Comparison of ENCODE assay signal across 9 cellular contexts in the genomic region with DNA sequence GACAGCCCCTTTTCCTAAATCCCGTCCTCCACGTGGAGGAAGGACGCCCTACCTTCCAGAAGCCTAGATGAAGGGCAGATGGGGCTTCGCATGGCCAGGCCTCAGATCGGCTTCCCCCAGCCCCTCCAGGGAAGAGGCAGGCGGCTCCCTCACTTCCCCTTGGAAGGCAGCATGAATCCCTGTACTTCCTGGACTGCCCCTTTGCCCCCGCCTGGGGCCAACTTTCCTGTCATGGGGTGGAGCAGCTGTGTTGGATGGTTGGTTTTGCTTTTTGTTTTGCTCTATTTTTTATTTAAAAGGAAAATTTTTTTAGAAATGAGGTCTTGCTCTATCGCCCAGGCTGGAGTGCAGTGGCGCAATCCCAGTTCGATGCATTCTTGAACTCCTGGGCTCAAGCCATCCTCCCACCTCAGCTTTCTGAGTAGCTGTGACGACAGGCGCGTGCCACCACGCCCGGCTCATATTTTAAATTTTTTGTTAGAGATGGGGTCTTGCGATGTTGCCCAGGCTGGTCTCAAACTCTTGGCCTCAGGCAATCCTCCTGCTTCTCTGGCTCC. TPM values are rescaled to one million over a fixed set of nuclear protein-coding genes. Genes with fewer than 3 reads are reported as not detected.
DNase-seq lines count a peak whose midpoint lies in the region; ATAC-seq, FAIRE-seq and TF ChIP-seq lines count a peak whose summit lies in the region.
"Had no signal": no experiment of that assay in that cellular context is flagged by ENCODE, and none has a peak within 500 bp of the region (broad histone marks: within the 10 kb centered on the region; RNA-seq: fewer than 3 reads in every experiment).

No MANE protein-coding gene starts in this region.

- no peaks in the 10 kb centered on the region for H3K9me3 ChIP-seq in GM23248 (ENCODE audit: low read depth)
- H3K9me3 ChIP-seq in right cardiac atrium (ENCODE audit: control insufficient read depth, low read length), result no peaks in the 10 kb centered on the region
- no peaks in the 10 kb centered on the region for H3K9me3 ChIP-seq in skeletal muscle satellite cell (replicated peaks; ENCODE audit: low read length)

- in situ Hi-C loops in GM23248 (cut with MboI), result no loop called here

- H3K36me3 ChIP-seq in GM23248 (ENCODE audit: low read depth), result no peaks in the 10 kb centered on the region
- H3K36me3 ChIP-seq in skeletal muscle satellite cell (ENCODE audit: insufficient read depth, low read length), result no peaks in the 10 kb centered on the region

- ATAC-seq in right cardiac atrium, result peak; percentile 46 to 53
- no peak for ATAC-seq in HG02884 (IDR thresholded peaks at IDR 0.05; ENCODE audit: unreplicated experiment)
- ATAC-seq in GM19467 (IDR thresholded peaks at IDR 0.05; ENCODE audit: unreplicated experiment), result no peak

- peaks cover 42% of the 10 kb centered on the region for H3F3A ChIP-seq in GM23248 (ENCODE audit: insufficient read depth)

- H3K4me2 ChIP-seq in GM23248 (ENCODE audit: unreplicated experiment) (peak overlapping the region; percentile 78), skeletal muscle satellite cell (ENCODE audit: low read length) (peak overlapping the region; percentile 96)

- peak overlapping the region; percentile 69 for H3K4me3 ChIP-seq in GM23248
- peak overlapping the region; percentile 30 for H3K4me3 ChIP-seq in right cardiac atrium (ENCODE audit: low read length)
- H3K4me3 ChIP-seq in skeletal muscle satellite cell (ENCODE audit: low read length), result peak overlapping the region; percentile 69

- H2AFZ ChIP-seq in GM23248, result peak overlapping the region; percentile 44

- H3K4me1 ChIP-seq in GM23248 (ENCODE audit: insufficient read depth) (peaks cover 59% of the 10 kb centered on the region), right cardiac atrium (ENCODE audit: control insufficient read depth, insufficient read depth, low read length) (peaks cover 13% of the 10 kb centered on the region), skeletal muscle satellite cell (ENCODE audit: control insufficient read depth, insufficient read depth, low read length) (peaks cover 89% of the 10 kb centered on the region)

- H3K79me2 ChIP-seq in GM23248 (ENCODE audit: insufficient read depth), result peaks cover 12% of the 10 kb centered on the region

- no peak for TF ChIP-seq POLR2A in GM12892 (IDR thresholded peaks at IDR 0.05; ENCODE audit: low read depth, low read length)

- H3K9me2 ChIP-seq in GM23248 (ENCODE audit: insufficient read depth), result no peaks in the 10 kb centered on the region

- H3K27ac ChIP-seq in GM23248 (peak overlapping the region; percentile 98), right cardiac atrium (ENCODE audit: low read length) (peak overlapping the region; percentile 99)

- peak; percentile 81 for DNase-seq in GM23248
- peak; percentile 89 for DNase-seq in amniotic epithelial cell (ENCODE audit: low read depth)
- DNase-seq in right cardiac atrium, result peak; percentile 67 to 87 (median 70)
- DNase-seq in GM12892 (ENCODE audit: insufficient read length), result no peak
- no peak for DNase-seq in HuH-7 (ENCODE audit: low spot score)
- DNase-seq: activated CD4-positive, CD25-positive, alpha-beta regulatory T cell treated with anti-CD3 and anti-CD28 coated beads, Interleukin-2, amount 50 U/mL, for 72 hours had no signal

- H3K27me3 ChIP-seq in GM23248 (replicated peaks; ENCODE audit: insufficient read depth), result no peaks in the 10 kb centered on the region
- no peaks in the 10 kb centered on the region for H3K27me3 ChIP-seq in right cardiac atrium (ENCODE audit: control insufficient read depth, insufficient read depth)
- no peaks in the 10 kb centered on the region for H3K27me3 ChIP-seq in skeletal muscle satellite cell (ENCODE audit: control insufficient read depth, insufficient read depth, low read length)

- 3% methylated on average over 16 of the region's 16 CpGs for WGBS in GM23248 (ENCODE audit: low coverage in 1 of 2, low lambda C conversion rate in 2 of 2, missing lambda C conversion rate in 2 of 2), 2 experiments
- 30% methylated on average over 16 of the region's 16 CpGs for WGBS in right cardiac atrium

- FAIRE-seq in GM12892 (lab: Jason Lieb, UNC), result no peak

- intact Hi-C loops in right cardiac atrium (cut with DNase I), result no loop called here

- no peaks in the 10 kb centered on the region for H4K20me1 ChIP-seq in GM23248 (ENCODE audit: insufficient read depth)

- H3K9ac ChIP-seq in GM23248 (peak overlapping the region; percentile 97), skeletal muscle satellite cell (ENCODE audit: low read depth, low read length) (peak overlapping the region; percentile 99)

RNA-seq across cellular contexts. Expression of gene GTF2IRD1, which starts 27.2 kb away (rescaled TPM):
- total RNA-seq in GM23248 (2014; rRNA removed; shearing (Covaris generic)), result 3.7 and 8.6 TPM in 2 replicates
- polyA plus RNA-seq in GM23248 (2016; fragmentation: Nextera tagmentation; extraction: Ambion mirVana) (6.6 and 7.0 TPM in 2 replicates), right cardiac atrium (10.6 TPM)
- total RNA-seq in right cardiac atrium, result 10 to 100 TPM; 18.9 to 29.9 (median 21.4) TPM
- total RNA-seq in skeletal muscle satellite cell (2012; rRNA removed), result 5.2 and 5.8 TPM in 2 replicates
- 7.6 TPM for polyA plus RNA-seq in GM12892 (2012; ENCODE audit: missing spikeins)

Comparison
In these comparisons a context has a peak if more than half of its experiments do, and no peak if none do; other contexts are left out.
1. DNase-seq: peak in GM23248 (single experiment), amniotic epithelial cell (single experiment) and right cardiac atrium (3 of 3); none in GM12892 (single experiment) and HuH-7 (single experiment).
2. ATAC-seq: peak in right cardiac atrium (2 of 2); none in HG02884 (single experiment) and GM19467 (single experiment).
3. Peak in every context shown above with its lines, with median percentiles within 50 percentile points of each other: H3K4me3 ChIP-seq.